In genomic region chr12:75981773-75982564, GRCh38 we compare ENCODE assay signal across 11 cellular contexts. TPM values are rescaled to one million over a fixed set of nuclear protein-coding genes. Genes with fewer than 3 reads are reported as not detected.
DNase-seq lines count a peak whose midpoint lies in the region; ATAC-seq, FAIRE-seq and TF ChIP-seq lines count a peak whose summit lies in the region.
"Had no signal": no experiment of that assay in that cellular context is flagged by ENCODE, and none has a peak within 500 bp of the region (broad histone marks: within the 10 kb centered on the region; RNA-seq: fewer than 3 reads in every experiment).

No MANE protein-coding gene starts in this region.

- intact Hi-C loops in K562 (cut with micrococcal nuclease): no loop called here
- intact Hi-C loops in mucosa of descending colon (cut with DNase I, micrococcal nuclease): no loop called here
- intact Hi-C loops in activated CD4-positive, alpha-beta T cell treated with anti-CD3 and anti-CD28 coated beads, Interleukin-2, amount 10 ng/mL, durations not matched to agents 24 days and 14 days (cut with micrococcal nuclease): no loop called here

- no peak for TF ChIP-seq CTCF in K562 (IDR thresholded peaks at IDR 0.05 in 2 of 3, conservative IDR thresholded peaks at IDR 0.05 in 1 of 3; ENCODE audit: insufficient read depth in 2 of 3, low read depth in 1 of 3, low read length in 3 of 3)
- TF ChIP-seq CTCF in mucosa of descending colon (IDR thresholded peaks at IDR 0.05): no peak

- FAIRE-seq in K562 (lab: Jason Lieb, UNC): no peak

- ATAC-seq in GM19372 (IDR thresholded peaks at IDR 0.05; ENCODE audit: low read depth, unreplicated experiment) (peak; percentile 27), HG03196 (IDR thresholded peaks at IDR 0.05; ENCODE audit: unreplicated experiment) (peak; percentile 35), K562 (no peak), mucosa of descending colon (no peak)
- ATAC-seq: CD8-positive, alpha-beta T cell; PC-3 had no signal

- no peaks in the 10 kb centered on the region for H3K36me3 ChIP-seq in BLaER1 treated with 17β-estradiol and CSF1 and Interleukin-3, amounts not matched to agents 10 nM and 100 nM
- H3K36me3 ChIP-seq in K562 (ENCODE audit: control insufficient read depth, insufficient read depth, low read length) (no peaks in the 10 kb centered on the region), mucosa of descending colon (ENCODE audit: low read depth) (no peaks in the 10 kb centered on the region)

- peaks cover 70% of the 10 kb centered on the region for H3K4me1 Mint-ChIP-seq in activated CD4-positive, alpha-beta T cell treated with anti-CD3 and anti-CD28 coated beads, Interleukin-2, amount 10 ng/mL, durations not matched to agents 24 days and 14 days

- H3K27me3 Mint-ChIP-seq in activated CD4-positive, alpha-beta T cell treated with anti-CD3 and anti-CD28 coated beads, Interleukin-2, amount 10 ng/mL, durations not matched to agents 24 days and 14 days: no peaks in the 10 kb centered on the region
- H3K27me3 Mint-ChIP-seq: activated naive CD4-positive, alpha-beta T cell treated with anti-CD3 and anti-CD28 coated beads, Interleukin-2, amount 50 U/mL, for 24 hours had no signal

- BruUV-seq in K562 (replicated peaks; lab: Mats Ljungman, UMichigan): no TSS peak

- peaks cover 13 to 63% (median 50%) of the 10 kb centered on the region in 10 experiments for H3K4me1 ChIP-seq in BLaER1 treated with 17β-estradiol and CSF1 and Interleukin-3, amounts not matched to agents 10 nM and 100 nM
- H3K4me1 ChIP-seq in K562 (replicated peaks in 1 of 2; ENCODE audit: control insufficient read depth in 2 of 2, insufficient read depth in 2 of 2, low read length in 2 of 2): peaks cover 0 to 15% of the 10 kb centered on the region in 2 experiments; a peak in 3 of 5 replicates
- H3K4me1 ChIP-seq in mucosa of descending colon (ENCODE audit: low read depth): peaks cover 20% of the 10 kb centered on the region

- H3K9me1 ChIP-seq in K562 (ENCODE audit: control insufficient read depth, insufficient read depth, low read length): no peaks in the 10 kb centered on the region

- in situ Hi-C loops in K562 (cut with MboI): no loop called here

- no peak for TF ChIP-seq POLR2A in K562 (conservative IDR thresholded peaks at IDR 0.05)

- no peaks in the 10 kb centered on the region for H3K79me2 ChIP-seq in K562 (ENCODE audit: control insufficient read depth, insufficient read depth, low read length)

- POLR2A ChIA-PET in K562 (lab: Yijun Ruan, JAX): no interaction called here

- no peaks in the 10 kb centered on the region for H3K27me3 ChIP-seq in BLaER1 treated with 17β-estradiol and CSF1 and Interleukin-3, amounts not matched to agents 10 nM and 100 nM
- peaks cover 0 to 4% of the 10 kb centered on the region in 2 experiments; a peak in 2 of 5 replicates for H3K27me3 ChIP-seq in K562 (ENCODE audit: control insufficient read depth in 2 of 2, insufficient read depth in 2 of 2, low read length in 2 of 2)

- no peaks in the 10 kb centered on the region for H3K36me3 Mint-ChIP-seq in activated CD4-positive, alpha-beta T cell treated with anti-CD3 and anti-CD28 coated beads, Interleukin-2, amount 10 ng/mL, durations not matched to agents 24 days and 14 days (ENCODE audit: low read depth)
- H3K36me3 Mint-ChIP-seq: activated naive CD4-positive, alpha-beta T cell treated with anti-CD3 and anti-CD28 coated beads, Interleukin-2, amount 50 U/mL, for 24 hours; CD8-positive, alpha-beta T cell had no signal

- peak overlapping the region in 4 of 11 experiments; percentile 27 to 65 (median 36); a peak in 5 of 22 replicates for H3K27ac ChIP-seq in BLaER1 treated with 17β-estradiol and CSF1 and Interleukin-3, amounts not matched to agents 10 nM and 100 nM
- no peak overlapping the region for H3K27ac ChIP-seq in K562 (ENCODE audit: extremely low read depth, low read depth, low read length)

- H3K9me3 Mint-ChIP-seq in activated CD4-positive, alpha-beta T cell treated with anti-CD3 and anti-CD28 coated beads, Interleukin-2, amount 10 ng/mL, durations not matched to agents 24 days and 14 days: no peaks in the 10 kb centered on the region
- H3K9me3 Mint-ChIP-seq: activated naive CD4-positive, alpha-beta T cell treated with anti-CD3 and anti-CD28 coated beads, Interleukin-2, amount 50 U/mL, for 24 hours; CD8-positive, alpha-beta T cell had no signal

- DNase-seq in K562 (ENCODE audit: extremely low read depth in 1 of 4, low spot score in 3 of 4) (peak; percentile 20 to 36 (median 24)), dedifferentiated amniotic fluid mesenchymal stem cell (ENCODE audit: extremely low spot score) (no peak), mucosa of descending colon (no peak)
- DNase-seq in stimulated activated naive CD4-positive, alpha-beta T cell (lab: John Stamatoyannopoulos, UW): no peak
- no peak for DNase-seq in activated CD4-positive, alpha-beta T cell treated with anti-CD3 and anti-CD28 coated beads, Interleukin-2, amount 10 ng/mL, durations not matched to agents 24 days and 14 days
- DNase-seq: CD8-positive, alpha-beta T cell; PC-3 had no signal

- H4K20me1 ChIP-seq in BLaER1 treated with 17β-estradiol and CSF1 and Interleukin-3, amounts not matched to agents 10 nM and 100 nM: no peaks in the 10 kb centered on the region
- no peaks in the 10 kb centered on the region for H4K20me1 ChIP-seq in K562 (replicated peaks; ENCODE audit: control insufficient read depth, insufficient read depth, low read length)

- WGBS in K562 (ENCODE audit: insufficient coverage, low coverage, missing lambda C conversion rate): 12% methylated on average over 12 of the region's 12 CpGs

- no peak overlapping the region for H2AFZ ChIP-seq in K562 (ENCODE audit: low read depth, low read length)

- H3K9me3 ChIP-seq in BLaER1 treated with 17β-estradiol and CSF1 and Interleukin-3, amounts not matched to agents 10 nM and 100 nM (replicated peaks in 1 of 11): no peaks in the 10 kb centered on the region
- no peaks in the 10 kb centered on the region for H3K9me3 ChIP-seq in K562 (replicated peaks; ENCODE audit: control insufficient read depth, insufficient read depth, low read depth, low read length)
- H3K9me3 ChIP-seq in mucosa of descending colon: no peaks in the 10 kb centered on the region

- CTCF ChIA-PET in K562 (lab: Yijun Ruan, JAX; ENCODE audit: low intra/inter-chr PET ratio): no interaction called here

- H3K4me3 Mint-ChIP-seq in activated CD4-positive, alpha-beta T cell treated with anti-CD3 and anti-CD28 coated beads, Interleukin-2, amount 10 ng/mL, durations not matched to agents 24 days and 14 days: no peak overlapping the region
- H3K4me3 Mint-ChIP-seq: activated naive CD4-positive, alpha-beta T cell treated with anti-CD3 and anti-CD28 coated beads, Interleukin-2, amount 50 U/mL, for 24 hours; CD8-positive, alpha-beta T cell had no signal

- H3K4me2 ChIP-seq in BLaER1 treated with 17β-estradiol and CSF1 and Interleukin-3, amounts not matched to agents 10 nM and 100 nM: peak overlapping the region in 6 of 11 experiments; percentile 50 to 88 (median 71); a peak in 11 of 22 replicates
- H3K4me2 ChIP-seq in K562 (ENCODE audit: insufficient read depth, low read length): peak overlapping the region; percentile 43; the same call in 1 of the 2 replicates

- no peak for TF ChIP-seq RAD21 in K562 (CRISPR knock-in tag; conservative IDR thresholded peaks at IDR 0.05 in 1 of 2, IDR thresholded peaks at IDR 0.05 in 1 of 2)

- no peak overlapping the region for H3K9ac ChIP-seq in BLaER1 treated with 17β-estradiol and CSF1 and Interleukin-3, amounts not matched to agents 10 nM and 100 nM
- no peak overlapping the region for H3K9ac ChIP-seq in K562 (ENCODE audit: insufficient read depth in 1 of 2, low read depth in 2 of 2, low read length in 2 of 2)

- TF ChIP-seq EP300 in K562 (IDR thresholded peaks at IDR 0.05; ENCODE audit: low read length): no peak

- no peak overlapping the region for H3K4me3 ChIP-seq in BLaER1 treated with 17β-estradiol and CSF1 and Interleukin-3, amounts not matched to agents 10 nM and 100 nM
- H3K4me3 ChIP-seq in K562: no peak overlapping the region
- no peak overlapping the region for H3K4me3 ChIP-seq in mucosa of descending colon

- no peak overlapping the region for H3K27ac Mint-ChIP-seq in activated CD4-positive, alpha-beta T cell treated with anti-CD3 and anti-CD28 coated beads, Interleukin-2, amount 10 ng/mL, durations not matched to agents 24 days and 14 days
- H3K27ac Mint-ChIP-seq: activated naive CD4-positive, alpha-beta T cell treated with anti-CD3 and anti-CD28 coated beads, Interleukin-2, amount 50 U/mL, for 24 hours; CD8-positive, alpha-beta T cell had no signal

TF ChIP-seq in K562, 482 proteins besides CTCF, POLR2A, EP300 and RAD21 (continues in another document):
- TF ChIP-seq, protein P1, sequence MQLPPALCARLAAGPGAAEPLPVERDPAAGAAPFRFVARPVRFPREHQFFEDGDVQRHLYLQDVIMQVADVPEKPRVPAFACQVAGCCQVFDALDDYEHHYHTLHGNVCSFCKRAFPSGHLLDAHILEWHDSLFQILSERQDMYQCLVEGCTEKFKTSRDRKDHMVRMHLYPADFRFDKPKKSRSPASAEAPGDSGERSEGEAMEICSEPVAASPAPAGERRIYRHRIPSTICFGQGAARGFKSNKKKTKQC (CRISPR knock-in tag; IDR thresholded peaks at IDR 0.05): no peak
- TF ChIP-seq ELF1 (tag; IDR thresholded peaks at IDR 0.05) (no peak), FOSL1 (tag; conservative IDR thresholded peaks at IDR 0.05) (0 out of 2 replicates have a peak, but pooled peaks have one; percentile 15), EGR1 (conservative IDR thresholded peaks at IDR 0.05) (0 out of 2 replicates have a peak, but pooled peaks have one; percentile 35)

RNA-seq across cellular contexts. Expression of gene PHLDA1, which starts 49.6 kb away (rescaled TPM):
- 3.4 TPM in 2 replicates for total RNA-seq in K562 (2011; cell fraction: chromatin; rRNA removed; ENCODE audit: low replicate concordance)
- total RNA-seq in K562 (2011; cell fraction: nucleolus; rRNA removed): 2.1 and 4.5 TPM in 2 replicates
- 3.4 and 6.9 TPM in 2 replicates for total RNA-seq in K562 (2011; cell fraction: nucleoplasm; rRNA removed)
- total RNA-seq in K562 (2014; rRNA removed): 0.54 and 0.73 TPM in 2 replicates
- 0.51 and 0.80 TPM in 2 replicates for total RNA-seq in K562 (2014; rRNA removed; fragmentation: Illumina TruSeq; extraction: Trizol)
- 0.33 and 0.38 TPM in 2 replicates for total RNA-seq in K562 (2015; rRNA removed; fragmentation: Illumina TruSeq; extraction: Trizol)
- total RNA-seq in K562 (2021): 0.81 and 1.6 TPM in 2 replicates
- 2.3 and 2.9 TPM in 2 replicates for polyA plus RNA-seq in K562 (2011; rRNA removed)
- polyA plus RNA-seq in K562 (2011; cell fraction: cytosol; rRNA removed): 1.9 and 4.4 TPM in 2 replicates
- 2.0 and 3.7 TPM in 2 replicates for polyA plus RNA-seq in K562 (2011; cell fraction: nucleus; rRNA removed)
- 1.1 and 1.7 TPM in 2 replicates for polyA plus RNA-seq in K562 (2012)
- polyA plus RNA-seq in K562 (2014; fragmentation: Illumina TruSeq; extraction: Trizol): 0.40 and 0.57 TPM in 2 replicates
- under 1 TPM; 0.15 to 0.56 TPM for polyA plus RNA-seq in K562 (2014; fragmentation: Nextera tagmentation; extraction: Ambion mirVana)
- 0.61 and 0.82 TPM in 2 replicates for polyA plus RNA-seq in K562 (2014; rRNA removed)
- 3.0 and 3.2 TPM in 2 replicates for polyA minus RNA-seq in K562 (2011; rRNA and poly(A)+ RNA removed)
- 2.9 and 4.0 TPM in 2 replicates for polyA minus RNA-seq in K562 (2011; cell fraction: cytosol; rRNA and poly(A)+ RNA removed)
- polyA minus RNA-seq in K562 (2011; cell fraction: nucleus; rRNA and poly(A)+ RNA removed): 4.7 and 6.1 TPM in 2 replicates
- total RNA-seq in mucosa of descending colon: 1 to 10 TPM; 2.2 to 8.8 (median 3.5) TPM
- total RNA-seq in activated CD4-positive, alpha-beta T cell treated with anti-CD3 and anti-CD28 coated beads, Interleukin-2, amount 10 ng/mL, durations not matched to agents 24 days and 14 days: 59.6 and 60.7 TPM in 2 replicates

Comparison
In these comparisons a context has a peak if more than half of its experiments do, and no peak if none do; other contexts are left out.
1. ATAC-seq: peak in GM19372 (single experiment) and HG03196 (single experiment); none in K562 (single experiment) and mucosa of descending colon (single experiment).
2. DNase-seq: peak in K562 (4 of 4); none in dedifferentiated amniotic fluid mesenchymal stem cell (single experiment), stimulated activated naive CD4-positive, alpha-beta T cell (0 of 6), mucosa of descending colon (0 of 3) and activated CD4-positive, alpha-beta T cell treated with anti-CD3 and anti-CD28 coated beads, Interleukin-2, amount 10 ng/mL, durations not matched to agents 24 days and 14 days (single experiment).